Comparison of ENCODE assay signal across 1 cellular context in genomic region chr10:33262871-33263270, GRCh38.
TF ChIP-seq lines count a peak whose summit lies in the region.

No MANE protein-coding gene starts in this region.

TF ChIP-seq in HCT116, 20 proteins besides CTCF, POLR2A, EP300 and RAD21:
- TF ChIP-seq SP1 (IDR thresholded peaks at IDR 0.05; ENCODE audit: low read depth) (no peak), ZFX (IDR thresholded peaks at IDR 0.05) (no peak), SRF (IDR thresholded peaks at IDR 0.05; ENCODE audit: low read depth) (no peak), EZH2 (IDR thresholded peaks at IDR 0.05) (no peak), MAX (IDR thresholded peaks at IDR 0.05) (no peak), JUND (IDR thresholded peaks at IDR 0.05) (no peak), CBX3 (IDR thresholded peaks at IDR 0.05; ENCODE audit: low read depth) (no peak), FOSL1 (IDR thresholded peaks at IDR 0.05; ENCODE audit: low read depth) (no peak), YY1 (IDR thresholded peaks at IDR 0.05; ENCODE audit: extremely low read depth, insufficient replicate concordance, low read depth, low read length) (no peak), CEBPB (IDR thresholded peaks at IDR 0.05; ENCODE audit: low read depth) (no peak), ZNF274 (IDR thresholded peaks at IDR 0.05; ENCODE audit: low read depth, low read length) (no peak), REST (IDR thresholded peaks at IDR 0.05; ENCODE audit: low read depth) (no peak), ZBTB33 (IDR thresholded peaks at IDR 0.05; ENCODE audit: extremely low read depth, insufficient replicate concordance, low read length) (no peak)
